ENCODE assay signal across 9 cellular contexts in the genomic region with DNA sequence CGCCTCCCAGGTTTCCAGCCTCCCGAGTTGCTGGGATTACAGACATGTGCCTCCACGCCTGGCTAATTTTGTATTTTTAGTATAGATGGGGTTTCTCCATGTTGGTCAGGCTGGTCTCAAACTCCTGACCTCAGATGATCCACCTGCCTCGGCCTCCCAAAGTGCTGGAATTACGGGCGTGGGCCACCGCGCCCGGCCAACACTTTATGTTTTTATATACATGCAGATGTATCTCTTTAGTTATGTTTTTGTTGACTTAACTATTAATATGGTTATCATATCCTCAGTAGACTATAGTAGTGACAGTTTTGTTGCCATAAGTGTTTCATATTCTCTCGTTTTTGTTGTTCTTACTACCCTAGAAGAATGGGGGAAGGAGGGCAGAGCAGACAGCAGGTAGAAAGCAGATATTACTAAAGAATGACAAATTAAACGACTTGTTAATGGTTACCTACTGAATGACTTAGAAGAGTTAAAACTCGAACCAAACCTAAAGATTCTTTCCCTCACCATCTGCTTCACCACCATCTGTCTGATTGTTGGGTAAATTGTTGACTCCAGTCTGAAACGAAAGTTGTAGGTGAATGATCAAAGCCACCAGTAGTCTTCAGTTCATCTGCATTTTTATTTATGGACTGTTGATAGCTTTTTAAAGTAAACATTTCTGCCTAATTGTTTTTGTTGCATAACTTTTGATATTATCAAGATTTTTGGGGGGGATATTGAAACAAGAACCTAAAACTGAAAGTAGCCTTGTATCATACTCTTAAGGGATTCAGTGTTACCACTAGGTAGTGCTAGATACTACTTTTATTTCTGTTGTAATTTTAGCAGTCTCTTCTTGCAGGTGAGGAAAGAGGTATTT.
A peak's percentile ranks its signal among the peaks of the same experiment; 100 is the strongest.
DNase-seq lines count a peak whose midpoint lies in the region; ATAC-seq and TF ChIP-seq lines count a peak whose summit lies in the region.
"Had no signal": no experiment of that assay in that cellular context is flagged by ENCODE, and none has a peak within 500 bp of the region (broad histone marks: within the 10 kb centered on the region; RNA-seq: fewer than 3 reads in every experiment).

No MANE protein-coding gene starts in this region.

- H3K4me1 Mint-ChIP-seq in activated naive CD8-positive, alpha-beta T cell treated with anti-CD3 and anti-CD28 coated beads, Interleukin-2, amount 50 U/mL, for 24 hours = peaks cover 12% of the 10 kb centered on the region

- DNase-seq in COR-L47 (lab: John Stamatoyannopoulos, UW) (peak; percentile 15), NCI-H1105 treated with DMSO at 0.1 percent for 48 hours (lab: John Stamatoyannopoulos, UW) (peak; percentile 57), kidney epithelial cell (ENCODE audit: low read depth) (no peak), inferior parietal cortex (ENCODE audit: extremely low spot score) (no peak), GF-D8 (lab: John Stamatoyannopoulos, UW) (no peak), ecto neural progenitor cell (ENCODE audit: low spot score) (no peak)
- no peak for DNase-seq in activated naive CD8-positive, alpha-beta T cell treated with anti-CD3 and anti-CD28 coated beads, Interleukin-2, amount 50 U/mL, for 24 hours

- H3K36me3 ChIP-seq in kidney epithelial cell (ENCODE audit: control insufficient read depth, insufficient read depth, low read length) = no peaks in the 10 kb centered on the region

- H3K4me3 ChIP-seq in kidney epithelial cell (ENCODE audit: low read depth, low read length) = no peak overlapping the region
- H3K4me3 ChIP-seq: SK-N-MC had no signal

- H3K27me3 Mint-ChIP-seq in activated naive CD8-positive, alpha-beta T cell treated with anti-CD3 and anti-CD28 coated beads, Interleukin-2, amount 50 U/mL, for 24 hours = no peaks in the 10 kb centered on the region

- peak overlapping the region; percentile 55 for H3K27ac Mint-ChIP-seq in activated naive CD8-positive, alpha-beta T cell treated with anti-CD3 and anti-CD28 coated beads, Interleukin-2, amount 50 U/mL, for 24 hours

- H3K4me3 Mint-ChIP-seq in activated naive CD8-positive, alpha-beta T cell treated with anti-CD3 and anti-CD28 coated beads, Interleukin-2, amount 50 U/mL, for 24 hours = no peak overlapping the region

- peaks cover 37% of the 10 kb centered on the region for H3K36me3 Mint-ChIP-seq in activated naive CD8-positive, alpha-beta T cell treated with anti-CD3 and anti-CD28 coated beads, Interleukin-2, amount 50 U/mL, for 24 hours (ENCODE audit: low read depth)

- no peaks in the 10 kb centered on the region for H3K9me3 Mint-ChIP-seq in activated naive CD8-positive, alpha-beta T cell treated with anti-CD3 and anti-CD28 coated beads, Interleukin-2, amount 50 U/mL, for 24 hours

- peak; percentile 71 for ATAC-seq in GM19452 (IDR thresholded peaks at IDR 0.05; ENCODE audit: unreplicated experiment)
- ATAC-seq in activated naive CD8-positive, alpha-beta T cell treated with anti-CD3 and anti-CD28 coated beads, Interleukin-2, amount 50 U/mL, for 24 hours = no peak

- H3K27me3 ChIP-seq in kidney epithelial cell (ENCODE audit: control insufficient read depth, insufficient read depth, low read length) = no peaks in the 10 kb centered on the region

- peak; percentile 51 for TF ChIP-seq CTCF in kidney epithelial cell (IDR thresholded peaks at IDR 0.05; ENCODE audit: insufficient read depth, low read length, poor library complexity, severe bottlenecking)

Comparison
In these comparisons a context has a peak if more than half of its experiments do, and no peak if none do; other contexts are left out.
1. DNase-seq: peak in COR-L47 (single experiment) and NCI-H1105 treated with DMSO at 0.1 percent for 48 hours (single experiment); none in activated naive CD8-positive, alpha-beta T cell treated with anti-CD3 and anti-CD28 coated beads, Interleukin-2, amount 50 U/mL, for 24 hours (single experiment), kidney epithelial cell (single experiment), inferior parietal cortex (single experiment), GF-D8 (single experiment) and ecto neural progenitor cell (single experiment).